ENCODE assay signal across 31 cellular contexts in genomic region chr1:157116735-157117103, GRCh38. TPM values are rescaled to one million over a fixed set of nuclear protein-coding genes. Genes with fewer than 3 reads are reported as not detected.
"Had no signal": no experiment of that assay in that cellular context is flagged by ENCODE, and none has a peak within 500 bp of the region (broad histone marks: within the 10 kb centered on the region; RNA-seq: fewer than 3 reads in every experiment).

No MANE protein-coding gene starts in this region.

- H3K9me3 Mint-ChIP-seq: activated CD4-positive, alpha-beta T cell treated with anti-CD3 and anti-CD28 coated beads, Interleukin-2, amount 10 ng/mL, durations not matched to agents 24 days and 14 days; activated naive CD4-positive, alpha-beta T cell treated with anti-CD3 and anti-CD28 coated beads, Interleukin-2, amount 10 ng/mL, durations not matched to agents 7 days and 5 days; activated naive CD8-positive, alpha-beta T cell treated with anti-CD3 and anti-CD28 coated beads, Interleukin-2, amount 10 ng/mL, durations not matched to agents 7 days and 5 days; activated T-helper 17 cell treated with anti-CD3 and anti-CD28 coated beads, Interleukin-2, amount 50 U/mL, for 72 hours had no signal

- H3K4me1 Mint-ChIP-seq: activated CD8-positive, alpha-beta memory T cell treated with anti-CD3 and anti-CD28 coated beads, Interleukin-2, amount 10 ng/mL, durations not matched to agents 7 days and 5 days had no signal

- H3K36me3 Mint-ChIP-seq: activated CD8-positive, alpha-beta memory T cell treated with anti-CD3 and anti-CD28 coated beads, Interleukin-2, amount 10 ng/mL, durations not matched to agents 7 days and 5 days had no signal

- H3K4me2 ChIP-seq: SK-N-SH had no signal

- DNase-seq: activated CD4-positive, alpha-beta T cell treated with anti-CD3 and anti-CD28 coated beads for 1 hour; activated CD4-positive, alpha-beta T cell treated with anti-CD3 and anti-CD28 coated beads, Interleukin-2, amount 10 ng/mL, durations not matched to agents 24 days and 14 days; activated CD4-positive, alpha-beta T cell treated with anti-CD3 and anti-CD28 coated beads, Interleukin-2, amount 50 U/mL, for 48 hours; activated CD8-positive, alpha-beta memory T cell treated with anti-CD3 and anti-CD28 coated beads, Interleukin-2, amount 10 ng/mL, durations not matched to agents 7 days and 5 days; activated gamma-delta T cell; activated naive CD4-positive, alpha-beta T cell treated with anti-CD3 and anti-CD28 coated beads, Interleukin-2, amount 10 ng/mL, durations not matched to agents 7 days and 5 days; activated naive CD8-positive, alpha-beta T cell treated with anti-CD3 and anti-CD28 coated beads, Interleukin-2, amount 10 ng/mL, durations not matched to agents 7 days and 5 days; activated T-cell treated with anti-CD3 and anti-CD28 coated beads for 4 hours; activated T-cell treated with anti-CD3 and anti-CD28 coated beads, Interleukin-2, amount 50 U/mL, for 48 hours; anterior cingulate cortex; KG1; NCI-H1092; NCI-H1417; NCI-H1930; NCI-H2171; NCI-H2227 treated with DMSO at 0.1 percent for 48 hours; NCI-H446 treated with DMSO at 0.1 percent for 48 hours; NCI-H524 treated with DMSO at 0.1 percent for 48 hours; NCI-H748 treated with DMSO at 0.1 percent for 48 hours; OCI-M1; Right ventricle myocardium superior; SJCRH30; SK-N-SH had no signal

- H3K36me3 ChIP-seq: adrenal gland, SJCRH30 had no signal

- H3K4me3 ChIP-seq: adrenal gland, Peyer's patch, SJCRH30 had no signal

- H3K27ac ChIP-seq: adrenal gland, Peyer's patch, RWPE1, SJCRH30 had no signal

- H3K4me1 ChIP-seq: adrenal gland, Peyer's patch, SJCRH30 had no signal

- H3K27ac Mint-ChIP-seq: activated CD4-positive, alpha-beta T cell treated with anti-CD3 and anti-CD28 coated beads, Interleukin-2, amount 10 ng/mL, durations not matched to agents 24 days and 14 days; activated CD8-positive, alpha-beta memory T cell treated with anti-CD3 and anti-CD28 coated beads, Interleukin-2, amount 10 ng/mL, durations not matched to agents 7 days and 5 days; activated naive CD4-positive, alpha-beta T cell treated with anti-CD3 and anti-CD28 coated beads, Interleukin-2, amount 10 ng/mL, durations not matched to agents 7 days and 5 days; activated naive CD8-positive, alpha-beta T cell treated with anti-CD3 and anti-CD28 coated beads, Interleukin-2, amount 10 ng/mL, durations not matched to agents 7 days and 5 days; activated T-helper 17 cell treated with anti-CD3 and anti-CD28 coated beads, Interleukin-2, amount 50 U/mL, for 72 hours had no signal

- H3K27me3 ChIP-seq: adrenal gland, Peyer's patch had no signal

- H3K9me2 ChIP-seq: SK-N-SH had no signal

- ATAC-seq: activated CD8-positive, alpha-beta memory T cell treated with anti-CD3 and anti-CD28 coated beads, Interleukin-2, amount 10 ng/mL, durations not matched to agents 7 days and 5 days; activated T-helper 17 cell treated with anti-CD3 and anti-CD28 coated beads, Interleukin-2, amount 50 U/mL, for 72 hours had no signal

- H3K9me3 ChIP-seq: adrenal gland, Peyer's patch, SJCRH30, SK-N-SH had no signal

- H3K4me3 Mint-ChIP-seq: activated CD4-positive, alpha-beta T cell treated with anti-CD3 and anti-CD28 coated beads, Interleukin-2, amount 10 ng/mL, durations not matched to agents 24 days and 14 days; activated CD8-positive, alpha-beta memory T cell treated with anti-CD3 and anti-CD28 coated beads, Interleukin-2, amount 10 ng/mL, durations not matched to agents 7 days and 5 days; activated naive CD4-positive, alpha-beta T cell treated with anti-CD3 and anti-CD28 coated beads, Interleukin-2, amount 10 ng/mL, durations not matched to agents 7 days and 5 days; activated naive CD8-positive, alpha-beta T cell treated with anti-CD3 and anti-CD28 coated beads, Interleukin-2, amount 10 ng/mL, durations not matched to agents 7 days and 5 days; activated T-helper 17 cell treated with anti-CD3 and anti-CD28 coated beads, Interleukin-2, amount 50 U/mL, for 72 hours had no signal

RNA-seq across cellular contexts. Expression of gene ETV3L, which starts 17.1 kb away (rescaled TPM):
- total RNA-seq: activated CD4-positive, alpha-beta T cell treated with anti-CD3 and anti-CD28 coated beads, Interleukin-2, amount 10 ng/mL, durations not matched to agents 24 days and 14 days; activated CD8-positive, alpha-beta memory T cell treated with anti-CD3 and anti-CD28 coated beads, Interleukin-2, amount 10 ng/mL, durations not matched to agents 7 days and 5 days; activated naive CD8-positive, alpha-beta T cell treated with anti-CD3 and anti-CD28 coated beads, Interleukin-2, amount 10 ng/mL, durations not matched to agents 7 days and 5 days; adrenal gland; cerebellum; LHCN-M2; M059J; Peyer's patch; Right ventricle myocardium superior; SJCRH30; T-helper 1 cell treated with Interleukin-12 subunit alpha and Interleukin-12 subunit beta and Interleukin-4 antibody, amounts not matched to agents 30 ng/mL and 1 ng/mL, for 36 hours had no signal
- polyA plus RNA-seq: adrenal gland, SK-N-SH had no signal
